ENCODE assay signal across 8 cellular contexts in genomic region chr7:32495298-32496051, GRCh38. TPM values are rescaled to one million over a fixed set of nuclear protein-coding genes. Genes with fewer than 3 reads are reported as not detected.
DNase-seq lines count a peak whose midpoint lies in the region; ATAC-seq and TF ChIP-seq lines count a peak whose summit lies in the region.

Gene AVL9 (plus strand): TSS chr7:32495489. CDS start chr7:32495710, 221 bp downstream.

- H3K27ac Mint-ChIP-seq in IgD-negative memory B cell, result peak within 1 kb of the TSS; percentile 91 to 97 (median 94)

- peak within 1 kb of the TSS; percentile 84 to 99 (median 96) for H3K4me3 Mint-ChIP-seq in IgD-negative memory B cell

- peaks cover 18% of the 10 kb centered on the region for H3K4me1 ChIP-seq in mucosa of descending colon (ENCODE audit: low read depth)

- ATAC-seq in GM21576 (IDR thresholded peaks at IDR 0.05; ENCODE audit: unreplicated experiment), result peak; percentile 94
- peak; percentile 96 for ATAC-seq in mucosa of descending colon

- DNase-seq in DMS 273 treated with DMSO at 0.1 percent for 48 hours (lab: John Stamatoyannopoulos, UW) (peak; percentile 94), OCI-M1 (lab: John Stamatoyannopoulos, UW) (peak; percentile 93), activated T-cell treated with anti-CD3 and anti-CD28 coated beads for 4 hours (peak; percentile 99), epithelial cell of esophagus (ENCODE audit: low read depth) (peak; percentile 97), mucosa of descending colon (peak; percentile 98 to 100 (median 100))
- peak; percentile 93 to 99 for DNase-seq in stimulated activated CD8-positive, alpha-beta memory T cell treated with anti-CD3 and anti-CD28 coated beads, Interleukin-4, amount 100 ng/mL, for 1 hour (ENCODE audit: low read depth in 2 of 2, low spot score in 1 of 2)

- peaks cover 13 to 19% (median 18%) of the 10 kb centered on the region in 3 donors for H3K4me1 Mint-ChIP-seq in IgD-negative memory B cell

- no peaks in the 10 kb centered on the region for H3K9me3 ChIP-seq in mucosa of descending colon

- no peaks in the 10 kb centered on the region for H3K9me3 Mint-ChIP-seq in IgD-negative memory B cell

- peaks cover 6% of the 10 kb centered on the region for H3K36me3 Mint-ChIP-seq in IgD-negative memory B cell

- H3K36me3 ChIP-seq in mucosa of descending colon (ENCODE audit: low read depth), result no peaks in the 10 kb centered on the region

- H3K4me3 ChIP-seq in epithelial cell of esophagus (ENCODE audit: low read length), result peak within 1 kb of the TSS; percentile 75
- H3K4me3 ChIP-seq in mucosa of descending colon, result peak within 1 kb of the TSS; percentile 84

- TF ChIP-seq CTCF in epithelial cell of esophagus (IDR thresholded peaks at IDR 0.05; ENCODE audit: insufficient read depth, low read depth, low read length, missing control alignments) (no peak), mucosa of descending colon (IDR thresholded peaks at IDR 0.05) (no peak)

- no peaks in the 10 kb centered on the region for H3K27me3 Mint-ChIP-seq in IgD-negative memory B cell

- intact Hi-C loops in mucosa of descending colon (cut with DNase I, micrococcal nuclease), result no loop called here

RNA-seq across cellular contexts. Expression of gene AVL9, which starts in this region (rescaled TPM):
- 9.5 TPM for polyA plus RNA-seq in IgD-negative memory B cell
- 10 to 100 TPM; 56.7 to 81.2 (median 74.5) TPM for total RNA-seq in mucosa of descending colon

Comparison
In these comparisons a context has a peak if more than half of its experiments do, and no peak if none do; other contexts are left out.
1. Peak in every context shown above with its lines: DNase-seq, ATAC-seq and H3K4me3 ChIP-seq.